In the genomic region with DNA sequence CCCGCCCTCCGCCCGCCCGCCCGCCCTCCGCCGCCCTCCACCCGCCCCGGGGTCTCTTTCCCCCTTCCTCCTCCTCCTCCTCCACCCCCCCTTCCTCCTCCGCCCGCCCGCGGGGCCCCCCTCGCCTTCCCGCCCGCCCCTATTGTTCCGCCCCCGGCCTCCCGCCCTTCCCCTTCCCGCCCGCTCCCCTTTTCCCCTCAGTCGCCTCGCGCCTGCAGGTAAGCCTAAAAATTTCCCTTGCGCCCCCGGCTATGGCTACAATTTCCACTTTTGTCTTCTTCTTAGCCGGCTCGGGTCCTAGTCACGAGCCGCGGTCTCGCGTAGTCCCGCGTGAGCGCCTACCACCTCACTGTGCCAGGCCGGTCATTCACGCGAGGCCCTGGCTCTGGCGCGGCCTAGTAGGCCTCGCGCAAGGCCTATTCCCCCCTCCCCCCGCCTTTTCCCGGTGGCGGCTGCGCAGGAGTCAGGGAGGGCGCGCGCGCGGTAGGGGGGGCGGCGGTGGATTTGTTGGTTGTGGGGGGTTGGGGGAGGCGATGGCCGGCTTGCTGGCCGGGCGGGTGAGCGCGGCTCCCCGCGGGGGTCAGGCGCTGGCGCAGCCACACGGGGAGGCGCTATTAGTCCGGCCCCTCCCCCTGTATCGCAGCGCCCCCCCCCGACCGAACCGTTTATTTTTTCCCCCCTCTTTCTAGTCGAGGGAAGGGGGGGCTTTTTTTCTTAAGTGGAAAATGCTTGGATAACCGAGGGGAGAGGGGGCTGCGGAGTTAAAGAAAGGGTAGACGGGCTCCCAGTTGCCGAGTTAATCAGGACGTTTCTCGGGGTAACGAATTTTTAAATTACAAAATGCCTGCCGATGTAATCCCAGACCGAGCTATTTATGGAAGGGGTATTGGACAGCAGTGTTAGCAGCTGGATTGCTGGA, we compare ENCODE assay signal across 1 cellular context.
TF ChIP-seq lines count a peak whose summit lies in the region.

No MANE protein-coding gene starts in this region.

TF ChIP-seq in HepG2, 621 proteins besides CTCF, POLR2A, EP300 and RAD21 (continued from another document and continues in another):
- TF ChIP-seq, protein P1, sequence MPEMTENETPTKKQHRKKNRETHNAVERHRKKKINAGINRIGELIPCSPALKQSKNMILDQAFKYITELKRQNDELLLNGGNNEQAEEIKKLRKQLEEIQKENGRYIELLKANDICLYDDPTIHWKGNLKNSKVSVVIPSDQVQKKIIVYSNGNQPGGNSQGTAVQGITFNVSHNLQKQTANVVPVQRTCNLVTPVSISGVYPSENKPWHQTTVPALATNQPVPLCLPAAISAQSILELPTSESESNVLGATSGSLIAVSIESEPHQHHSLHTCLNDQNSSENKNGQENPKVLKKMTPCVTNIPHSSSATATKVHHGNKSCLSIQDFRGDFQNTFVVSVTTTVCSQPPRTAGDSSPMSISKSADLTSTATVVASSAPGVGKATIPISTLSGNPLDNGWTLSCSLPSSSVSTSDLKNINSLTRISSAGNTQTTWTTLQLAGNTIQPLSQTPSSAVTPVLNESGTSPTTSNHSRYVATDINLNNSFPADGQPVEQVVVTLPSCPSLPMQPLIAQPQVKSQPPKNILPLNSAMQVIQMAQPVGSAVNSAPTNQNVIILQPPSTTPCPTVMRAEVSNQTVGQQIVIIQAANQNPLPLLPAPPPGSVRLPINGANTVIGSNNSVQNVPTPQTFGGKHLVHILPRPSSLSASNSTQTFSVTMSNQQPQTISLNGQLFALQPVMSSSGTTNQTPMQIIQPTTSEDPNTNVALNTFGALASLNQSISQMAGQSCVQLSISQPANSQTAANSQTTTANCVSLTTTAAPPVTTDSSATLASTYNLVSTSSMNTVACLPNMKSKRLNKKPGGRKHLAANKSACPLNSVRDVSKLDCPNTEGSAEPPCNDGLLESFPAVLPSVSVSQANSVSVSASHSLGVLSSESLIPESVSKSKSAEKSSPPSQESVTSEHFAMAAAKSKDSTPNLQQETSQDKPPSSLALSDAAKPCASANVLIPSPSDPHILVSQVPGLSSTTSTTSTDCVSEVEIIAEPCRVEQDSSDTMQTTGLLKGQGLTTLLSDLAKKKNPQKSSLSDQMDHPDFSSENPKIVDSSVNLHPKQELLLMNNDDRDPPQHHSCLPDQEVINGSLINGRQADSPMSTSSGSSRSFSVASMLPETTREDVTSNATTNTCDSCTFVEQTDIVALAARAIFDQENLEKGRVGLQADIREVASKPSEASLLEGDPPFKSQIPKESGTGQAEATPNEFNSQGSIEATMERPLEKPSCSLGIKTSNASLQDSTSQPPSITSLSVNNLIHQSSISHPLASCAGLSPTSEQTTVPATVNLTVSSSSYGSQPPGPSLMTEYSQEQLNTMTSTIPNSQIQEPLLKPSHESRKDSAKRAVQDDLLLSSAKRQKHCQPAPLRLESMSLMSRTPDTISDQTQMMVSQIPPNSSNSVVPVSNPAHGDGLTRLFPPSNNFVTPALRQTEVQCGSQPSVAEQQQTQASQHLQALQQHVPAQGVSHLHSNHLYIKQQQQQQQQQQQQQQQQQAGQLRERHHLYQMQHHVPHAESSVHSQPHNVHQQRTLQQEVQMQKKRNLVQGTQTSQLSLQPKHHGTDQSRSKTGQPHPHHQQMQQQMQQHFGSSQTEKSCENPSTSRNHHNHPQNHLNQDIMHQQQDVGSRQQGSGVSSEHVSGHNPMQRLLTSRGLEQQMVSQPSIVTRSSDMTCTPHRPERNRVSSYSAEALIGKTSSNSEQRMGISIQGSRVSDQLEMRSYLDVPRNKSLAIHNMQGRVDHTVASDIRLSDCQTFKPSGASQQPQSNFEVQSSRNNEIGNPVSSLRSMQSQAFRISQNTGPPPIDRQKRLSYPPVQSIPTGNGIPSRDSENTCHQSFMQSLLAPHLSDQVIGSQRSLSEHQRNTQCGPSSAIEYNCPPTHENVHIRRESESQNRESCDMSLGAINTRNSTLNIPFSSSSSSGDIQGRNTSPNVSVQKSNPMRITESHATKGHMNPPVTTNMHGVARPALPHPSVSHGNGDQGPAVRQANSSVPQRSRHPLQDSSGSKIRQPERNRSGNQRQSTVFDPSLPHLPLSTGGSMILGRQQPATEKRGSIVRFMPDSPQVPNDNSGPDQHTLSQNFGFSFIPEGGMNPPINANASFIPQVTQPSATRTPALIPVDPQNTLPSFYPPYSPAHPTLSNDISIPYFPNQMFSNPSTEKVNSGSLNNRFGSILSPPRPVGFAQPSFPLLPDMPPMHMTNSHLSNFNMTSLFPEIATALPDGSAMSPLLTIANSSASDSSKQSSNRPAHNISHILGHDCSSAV (CRISPR knock-in tag; IDR thresholded peaks at IDR 0.05; ENCODE audit: borderline replicate concordance) = no peak
- TF ChIP-seq, protein P2, sequence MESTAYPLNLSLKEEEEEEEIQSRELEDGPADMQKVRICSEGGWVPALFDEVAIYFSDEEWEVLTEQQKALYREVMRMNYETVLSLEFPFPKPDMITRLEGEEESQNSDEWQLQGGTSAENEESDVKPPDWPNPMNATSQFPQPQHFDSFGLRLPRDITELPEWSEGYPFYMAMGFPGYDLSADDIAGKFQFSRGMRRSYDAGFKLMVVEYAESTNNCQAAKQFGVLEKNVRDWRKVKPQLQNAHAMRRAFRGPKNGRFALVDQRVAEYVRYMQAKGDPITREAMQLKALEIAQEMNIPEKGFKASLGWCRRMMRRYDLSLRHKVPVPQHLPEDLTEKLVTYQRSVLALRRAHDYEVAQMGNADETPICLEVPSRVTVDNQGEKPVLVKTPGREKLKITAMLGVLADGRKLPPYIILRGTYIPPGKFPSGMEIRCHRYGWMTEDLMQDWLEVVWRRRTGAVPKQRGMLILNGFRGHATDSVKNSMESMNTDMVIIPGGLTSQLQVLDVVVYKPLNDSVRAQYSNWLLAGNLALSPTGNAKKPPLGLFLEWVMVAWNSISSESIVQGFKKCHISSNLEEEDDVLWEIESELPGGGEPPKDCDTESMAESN (CRISPR knock-in tag; conservative IDR thresholded peaks at IDR 0.05) = no peak
- peak; percentile 46 for TF ChIP-seq ZEB1 (IDR thresholded peaks at IDR 0.05; ENCODE audit: insufficient replicate concordance, low read depth)
- no peak for TF ChIP-seq KMT2A (CRISPR knock-in tag; IDR thresholded peaks at IDR 0.05)
- TF ChIP-seq ZFP36 (IDR thresholded peaks at IDR 0.05; ENCODE audit: borderline replicate concordance, low read depth, low read length, partially characterized antibody) = no peak
- TF ChIP-seq POLR2AphosphoS5 (IDR thresholded peaks at IDR 0.05; ENCODE audit: low read depth, low read length) = 0 out of 2 replicates have a peak, but pooled peaks have one; percentile 16
- peak; percentile 49; the same call in 1 of the 2 replicates for TF ChIP-seq ZC3H4 (CRISPR knock-in tag; IDR thresholded peaks at IDR 0.05; ENCODE audit: borderline replicate concordance)
- no peak for TF ChIP-seq ZBTB3 (CRISPR knock-in tag; IDR thresholded peaks at IDR 0.05; ENCODE audit: borderline replicate concordance, low read depth)
- TF ChIP-seq ZNF530 (CRISPR knock-in tag; IDR thresholded peaks at IDR 0.05; ENCODE audit: low read depth) = no peak
- no peak; the same call in 1 of the 2 replicates for TF ChIP-seq ARHGAP35 (CRISPR knock-in tag; IDR thresholded peaks at IDR 0.05; ENCODE audit: borderline replicate concordance)
- TF ChIP-seq, protein P3, sequence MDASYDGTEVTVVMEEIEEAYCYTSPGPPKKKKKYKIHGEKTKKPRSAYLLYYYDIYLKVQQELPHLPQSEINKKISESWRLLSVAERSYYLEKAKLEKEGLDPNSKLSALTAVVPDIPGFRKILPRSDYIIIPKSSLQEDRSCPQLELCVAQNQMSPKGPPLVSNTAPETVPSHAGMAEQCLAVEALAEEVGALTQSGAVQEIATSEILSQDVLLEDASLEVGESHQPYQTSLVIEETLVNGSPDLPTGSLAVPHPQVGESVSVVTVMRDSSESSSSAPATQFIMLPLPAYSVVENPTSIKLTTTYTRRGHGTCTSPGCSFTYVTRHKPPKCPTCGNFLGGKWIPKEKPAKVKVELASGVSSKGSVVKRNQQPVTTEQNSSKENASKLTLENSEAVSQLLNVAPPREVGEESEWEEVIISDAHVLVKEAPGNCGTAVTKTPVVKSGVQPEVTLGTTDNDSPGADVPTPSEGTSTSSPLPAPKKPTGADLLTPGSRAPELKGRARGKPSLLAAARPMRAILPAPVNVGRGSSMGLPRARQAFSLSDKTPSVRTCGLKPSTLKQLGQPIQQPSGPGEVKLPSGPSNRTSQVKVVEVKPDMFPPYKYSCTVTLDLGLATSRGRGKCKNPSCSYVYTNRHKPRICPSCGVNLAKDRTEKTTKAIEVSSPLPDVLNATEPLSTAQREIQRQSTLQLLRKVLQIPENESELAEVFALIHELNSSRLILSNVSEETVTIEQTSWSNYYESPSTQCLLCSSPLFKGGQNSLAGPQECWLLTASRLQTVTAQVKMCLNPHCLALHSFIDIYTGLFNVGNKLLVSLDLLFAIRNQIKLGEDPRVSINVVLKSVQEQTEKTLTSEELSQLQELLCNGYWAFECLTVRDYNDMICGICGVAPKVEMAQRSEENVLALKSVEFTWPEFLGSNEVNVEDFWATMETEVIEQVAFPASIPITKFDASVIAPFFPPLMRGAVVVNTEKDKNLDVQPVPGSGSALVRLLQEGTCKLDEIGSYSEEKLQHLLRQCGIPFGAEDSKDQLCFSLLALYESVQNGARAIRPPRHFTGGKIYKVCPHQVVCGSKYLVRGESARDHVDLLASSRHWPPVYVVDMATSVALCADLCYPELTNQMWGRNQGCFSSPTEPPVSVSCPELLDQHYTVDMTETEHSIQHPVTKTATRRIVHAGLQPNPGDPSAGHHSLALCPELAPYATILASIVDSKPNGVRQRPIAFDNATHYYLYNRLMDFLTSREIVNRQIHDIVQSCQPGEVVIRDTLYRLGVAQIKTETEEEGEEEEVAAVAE (CRISPR knock-in tag; IDR thresholded peaks at IDR 0.05; ENCODE audit: borderline replicate concordance) = no peak
- no peak for TF ChIP-seq CBFB (CRISPR knock-in tag; IDR thresholded peaks at IDR 0.05)
- TF ChIP-seq HNRNPK (IDR thresholded peaks at IDR 0.05; ENCODE audit: low read depth, low read length, poor library complexity, severe bottlenecking) = peak; percentile 79
- no peak for TF ChIP-seq MTA3 (CRISPR knock-in tag; IDR thresholded peaks at IDR 0.05)
- TF ChIP-seq ZNF451 (CRISPR knock-in tag; IDR thresholded peaks at IDR 0.05) = no peak
- TF ChIP-seq, protein P4, sequence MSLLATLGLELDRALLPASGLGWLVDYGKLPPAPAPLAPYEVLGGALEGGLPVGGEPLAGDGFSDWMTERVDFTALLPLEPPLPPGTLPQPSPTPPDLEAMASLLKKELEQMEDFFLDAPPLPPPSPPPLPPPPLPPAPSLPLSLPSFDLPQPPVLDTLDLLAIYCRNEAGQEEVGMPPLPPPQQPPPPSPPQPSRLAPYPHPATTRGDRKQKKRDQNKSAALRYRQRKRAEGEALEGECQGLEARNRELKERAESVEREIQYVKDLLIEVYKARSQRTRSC (CRISPR knock-in tag; IDR thresholded peaks at IDR 0.05; ENCODE audit: low read depth) = no peak; the same call in 1 of the 2 replicates
- no peak for TF ChIP-seq ZNF205 (CRISPR knock-in tag; IDR thresholded peaks at IDR 0.05)
- TF ChIP-seq, protein P5, sequence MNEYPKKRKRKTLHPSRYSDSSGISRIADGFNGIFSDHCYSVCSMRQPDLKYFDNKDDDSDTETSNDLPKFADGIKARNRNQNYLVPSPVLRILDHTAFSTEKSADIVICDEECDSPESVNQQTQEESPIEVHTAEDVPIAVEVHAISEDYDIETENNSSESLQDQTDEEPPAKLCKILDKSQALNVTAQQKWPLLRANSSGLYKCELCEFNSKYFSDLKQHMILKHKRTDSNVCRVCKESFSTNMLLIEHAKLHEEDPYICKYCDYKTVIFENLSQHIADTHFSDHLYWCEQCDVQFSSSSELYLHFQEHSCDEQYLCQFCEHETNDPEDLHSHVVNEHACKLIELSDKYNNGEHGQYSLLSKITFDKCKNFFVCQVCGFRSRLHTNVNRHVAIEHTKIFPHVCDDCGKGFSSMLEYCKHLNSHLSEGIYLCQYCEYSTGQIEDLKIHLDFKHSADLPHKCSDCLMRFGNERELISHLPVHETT (CRISPR knock-in tag; conservative IDR thresholded peaks at IDR 0.05) = peak; percentile 45; the same call in 1 of the 2 replicates
- no peak for TF ChIP-seq CEBPG (CRISPR knock-in tag; IDR thresholded peaks at IDR 0.05)
- no peak for TF ChIP-seq ZFP82 (CRISPR knock-in tag; IDR thresholded peaks at IDR 0.05; ENCODE audit: borderline replicate concordance)
- peak; percentile 26; the same call in 1 of the 2 replicates for TF ChIP-seq HOXA9 (CRISPR knock-in tag; IDR thresholded peaks at IDR 0.05; ENCODE audit: borderline replicate concordance)
- TF ChIP-seq, protein P6, sequence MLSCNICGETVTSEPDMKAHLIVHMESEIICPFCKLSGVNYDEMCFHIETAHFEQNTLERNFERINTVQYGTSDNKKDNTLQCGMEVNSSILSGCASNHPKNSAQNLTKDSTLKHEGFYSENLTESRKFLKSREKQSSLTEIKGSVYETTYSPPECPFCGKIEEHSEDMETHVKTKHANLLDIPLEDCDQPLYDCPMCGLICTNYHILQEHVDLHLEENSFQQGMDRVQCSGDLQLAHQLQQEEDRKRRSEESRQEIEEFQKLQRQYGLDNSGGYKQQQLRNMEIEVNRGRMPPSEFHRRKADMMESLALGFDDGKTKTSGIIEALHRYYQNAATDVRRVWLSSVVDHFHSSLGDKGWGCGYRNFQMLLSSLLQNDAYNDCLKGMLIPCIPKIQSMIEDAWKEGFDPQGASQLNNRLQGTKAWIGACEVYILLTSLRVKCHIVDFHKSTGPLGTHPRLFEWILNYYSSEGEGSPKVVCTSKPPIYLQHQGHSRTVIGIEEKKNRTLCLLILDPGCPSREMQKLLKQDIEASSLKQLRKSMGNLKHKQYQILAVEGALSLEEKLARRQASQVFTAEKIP (CRISPR knock-in tag; IDR thresholded peaks at IDR 0.05; ENCODE audit: borderline replicate concordance) = no peak
- TF ChIP-seq, protein P7, sequence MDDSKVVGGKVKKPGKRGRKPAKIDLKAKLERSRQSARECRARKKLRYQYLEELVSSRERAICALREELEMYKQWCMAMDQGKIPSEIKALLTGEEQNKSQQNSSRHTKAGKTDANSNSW (CRISPR knock-in tag; IDR thresholded peaks at IDR 0.05; ENCODE audit: borderline replicate concordance) = no peak
- no peak for TF ChIP-seq SCMH1 (CRISPR knock-in tag; IDR thresholded peaks at IDR 0.05; ENCODE audit: borderline replicate concordance)
- peak; percentile 85 for TF ChIP-seq BRD4 (CRISPR knock-in tag; IDR thresholded peaks at IDR 0.05)
- TF ChIP-seq ZIK1 (CRISPR knock-in tag; IDR thresholded peaks at IDR 0.05; ENCODE audit: borderline replicate concordance, low read depth) = peak; percentile 51; the same call in 1 of the 2 replicates
- TF ChIP-seq ZNF317 (CRISPR knock-in tag; IDR thresholded peaks at IDR 0.05) = no peak; the same call in 1 of the 2 replicates
- 0 out of 2 replicates have a peak, but pooled peaks have one; percentile 3 for TF ChIP-seq ZNF350 (CRISPR knock-in tag; IDR thresholded peaks at IDR 0.05; ENCODE audit: borderline replicate concordance, low read depth)
- TF ChIP-seq RBAK (CRISPR knock-in tag; IDR thresholded peaks at IDR 0.05) = no peak
- no peak for TF ChIP-seq JUN (CRISPR knock-in tag; IDR thresholded peaks at IDR 0.05)
- no peak for TF ChIP-seq SOX5 (CRISPR knock-in tag; IDR thresholded peaks at IDR 0.05; ENCODE audit: borderline replicate concordance)
- TF ChIP-seq, protein P8, sequence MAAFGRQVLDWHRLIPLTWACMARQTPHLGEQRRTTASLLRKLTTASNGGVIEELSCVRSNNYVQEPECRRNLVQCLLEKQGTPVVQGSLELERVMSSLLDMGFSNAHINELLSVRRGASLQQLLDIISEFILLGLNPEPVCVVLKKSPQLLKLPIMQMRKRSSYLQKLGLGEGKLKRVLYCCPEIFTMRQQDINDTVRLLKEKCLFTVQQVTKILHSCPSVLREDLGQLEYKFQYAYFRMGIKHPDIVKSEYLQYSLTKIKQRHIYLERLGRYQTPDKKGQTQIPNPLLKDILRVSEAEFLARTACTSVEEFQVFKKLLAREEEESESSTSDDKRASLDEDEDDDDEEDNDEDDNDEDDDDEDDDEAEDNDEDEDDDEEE (CRISPR knock-in tag; IDR thresholded peaks at IDR 0.05) = no peak
- TF ChIP-seq FOXM1 (CRISPR knock-in tag; IDR thresholded peaks at IDR 0.05) = peak; percentile 87
- no peak for TF ChIP-seq NFATC3 (CRISPR knock-in tag; IDR thresholded peaks at IDR 0.05)
- no peak for TF ChIP-seq FOXC1 (CRISPR knock-in tag; IDR thresholded peaks at IDR 0.05; ENCODE audit: borderline replicate concordance)
- TF ChIP-seq NFKBIZ (CRISPR knock-in tag; IDR thresholded peaks at IDR 0.05) = no peak
- TF ChIP-seq STAT5B (CRISPR knock-in tag; IDR thresholded peaks at IDR 0.05) = peak; percentile 46; the same call in 1 of the 2 replicates
